2 cellular contexts compared by ENCODE assay signal in genomic region chr2:70141754-70142589, GRCh38.
A peak's percentile ranks its signal among the peaks of the same experiment; 100 is the strongest.
TF ChIP-seq lines count a peak whose summit lies in the region.

No MANE protein-coding gene starts in this region.

TF ChIP-seq in SK-N-SH, 30 proteins besides CTCF, POLR2A, EP300 and RAD21 (continued from another document):
- no peak for TF ChIP-seq IRF3 (IDR thresholded peaks at IDR 0.05; ENCODE audit: low read depth, low read length)
- TF ChIP-seq MXI1 (IDR thresholded peaks at IDR 0.05; ENCODE audit: low read depth, low read length): no peak; the same call in 1 of the 2 replicates
- TF ChIP-seq, protein P1, sequence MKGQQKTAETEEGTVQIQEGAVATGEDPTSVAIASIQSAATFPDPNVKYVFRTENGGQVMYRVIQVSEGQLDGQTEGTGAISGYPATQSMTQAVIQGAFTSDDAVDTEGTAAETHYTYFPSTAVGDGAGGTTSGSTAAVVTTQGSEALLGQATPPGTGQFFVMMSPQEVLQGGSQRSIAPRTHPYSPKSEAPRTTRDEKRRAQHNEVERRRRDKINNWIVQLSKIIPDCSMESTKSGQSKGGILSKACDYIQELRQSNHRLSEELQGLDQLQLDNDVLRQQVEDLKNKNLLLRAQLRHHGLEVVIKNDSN (IDR thresholded peaks at IDR 0.05; ENCODE audit: borderline replicate concordance, low read depth): peak; percentile 68; the same call in 1 of the 2 replicates
- no peak for TF ChIP-seq RFX5 (IDR thresholded peaks at IDR 0.05; ENCODE audit: low read length)
- TF ChIP-seq MEF2A (IDR thresholded peaks at IDR 0.05; ENCODE audit: borderline replicate concordance, low read depth): no peak
- TF ChIP-seq RCOR1 (IDR thresholded peaks at IDR 0.05; ENCODE audit: low read length): no peak

TF ChIP-seq in HepG2, 621 proteins besides CTCF, POLR2A, EP300 and RAD21 (continued from another document and continues in another):
- TF ChIP-seq, protein P2, sequence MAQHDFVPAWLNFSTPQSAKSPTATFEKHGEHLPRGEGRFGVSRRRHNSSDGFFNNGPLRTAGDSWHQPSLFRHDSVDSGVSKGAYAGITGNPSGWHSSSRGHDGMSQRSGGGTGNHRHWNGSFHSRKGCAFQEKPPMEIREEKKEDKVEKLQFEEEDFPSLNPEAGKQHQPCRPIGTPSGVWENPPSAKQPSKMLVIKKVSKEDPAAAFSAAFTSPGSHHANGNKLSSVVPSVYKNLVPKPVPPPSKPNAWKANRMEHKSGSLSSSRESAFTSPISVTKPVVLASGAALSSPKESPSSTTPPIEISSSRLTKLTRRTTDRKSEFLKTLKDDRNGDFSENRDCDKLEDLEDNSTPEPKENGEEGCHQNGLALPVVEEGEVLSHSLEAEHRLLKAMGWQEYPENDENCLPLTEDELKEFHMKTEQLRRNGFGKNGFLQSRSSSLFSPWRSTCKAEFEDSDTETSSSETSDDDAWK (CRISPR knock-in tag; IDR thresholded peaks at IDR 0.05): no peak
- TF ChIP-seq RAD51 (IDR thresholded peaks at IDR 0.05; ENCODE audit: borderline replicate concordance) (no peak), GTF2F1 (IDR thresholded peaks at IDR 0.05; ENCODE audit: low read length) (no peak), CCDC6 (CRISPR knock-in tag; IDR thresholded peaks at IDR 0.05) (no peak), ZNF546 (CRISPR knock-in tag; conservative IDR thresholded peaks at IDR 0.05) (peak; percentile 98), IRX3 (CRISPR knock-in tag; IDR thresholded peaks at IDR 0.05; ENCODE audit: borderline replicate concordance, low read depth) (peak; percentile 18), PAF1 (CRISPR knock-in tag; IDR thresholded peaks at IDR 0.05) (no peak), DNMT1 (CRISPR knock-in tag; IDR thresholded peaks at IDR 0.05) (peak; percentile 67), NFYC (CRISPR knock-in tag; IDR thresholded peaks at IDR 0.05) (no peak), KDM5B (CRISPR knock-in tag; IDR thresholded peaks at IDR 0.05; ENCODE audit: borderline replicate concordance) (peak; percentile 98), NFRKB (IDR thresholded peaks at IDR 0.05) (no peak), TBL1XR1 (IDR thresholded peaks at IDR 0.05; ENCODE audit: borderline replicate concordance, low read length, partially characterized antibody) (no peak), STAG1 (CRISPR knock-in tag; IDR thresholded peaks at IDR 0.05) (no peak), GFI1 (CRISPR knock-in tag; IDR thresholded peaks at IDR 0.05; ENCODE audit: borderline replicate concordance) (peak; percentile 30), NFYB (CRISPR knock-in tag; IDR thresholded peaks at IDR 0.05) (no peak; the same call in 1 of the 2 replicates), ZNF17 (CRISPR knock-in tag; IDR thresholded peaks at IDR 0.05) (no peak), SCMH1 (CRISPR knock-in tag; IDR thresholded peaks at IDR 0.05; ENCODE audit: borderline replicate concordance) (no peak), PAWR (CRISPR knock-in tag; IDR thresholded peaks at IDR 0.05; ENCODE audit: borderline replicate concordance) (0 out of 2 replicates have a peak, but pooled peaks have one; percentile 54), MTF2 (CRISPR knock-in tag; IDR thresholded peaks at IDR 0.05; ENCODE audit: borderline replicate concordance) (no peak; the same call in 1 of the 2 replicates), ZNF256 (CRISPR knock-in tag; conservative IDR thresholded peaks at IDR 0.05) (no peak), HDAC6 (IDR thresholded peaks at IDR 0.05; ENCODE audit: low read depth, low read length) (no peak), ZSCAN12 (CRISPR knock-in tag; IDR thresholded peaks at IDR 0.05) (peak; percentile 80; the same call in 1 of the 2 replicates), HOXA7 (CRISPR knock-in tag; IDR thresholded peaks at IDR 0.05) (no peak), ZNF335 (CRISPR knock-in tag; IDR thresholded peaks at IDR 0.05) (no peak), ZNF124 (CRISPR knock-in tag; IDR thresholded peaks at IDR 0.05) (no peak), JDP2 (CRISPR knock-in tag; IDR thresholded peaks at IDR 0.05; ENCODE audit: borderline replicate concordance) (no peak; the same call in 1 of the 2 replicates), NKX3-1 (CRISPR knock-in tag; IDR thresholded peaks at IDR 0.05) (peak; percentile 49; the same call in 1 of the 2 replicates), JUNB (CRISPR knock-in tag; IDR thresholded peaks at IDR 0.05; ENCODE audit: borderline replicate concordance) (no peak), ZKSCAN5 (CRISPR knock-in tag; IDR thresholded peaks at IDR 0.05) (no peak), U2AF2 (IDR thresholded peaks at IDR 0.05; ENCODE audit: low read depth, low read length) (no peak), FOXK1 (CRISPR knock-in tag; IDR thresholded peaks at IDR 0.05; ENCODE audit: borderline replicate concordance, low read depth) (no peak), MAZ (IDR thresholded peaks at IDR 0.05; ENCODE audit: borderline replicate concordance, low read depth, low read length) (no peak; the same call in 1 of the 2 replicates), MAZ (CRISPR knock-in tag; IDR thresholded peaks at IDR 0.05; ENCODE audit: low read depth) (no peak; the same call in 1 of the 2 replicates), SNAPC2 (CRISPR knock-in tag; IDR thresholded peaks at IDR 0.05) (no peak), WIZ (CRISPR knock-in tag; IDR thresholded peaks at IDR 0.05) (no peak; the same call in 1 of the 2 replicates), ETS1 (CRISPR knock-in tag; IDR thresholded peaks at IDR 0.05) (0 out of 2 replicates have a peak, but pooled peaks have one; percentile 65), HMG20B (CRISPR knock-in tag; conservative IDR thresholded peaks at IDR 0.05) (no peak), ZNF543 (CRISPR knock-in tag; IDR thresholded peaks at IDR 0.05) (no peak), ZBTB2 (CRISPR knock-in tag; IDR thresholded peaks at IDR 0.05; ENCODE audit: low read depth) (peak; percentile 84; the same call in 1 of the 2 replicates), TAF1 (CRISPR knock-in tag; IDR thresholded peaks at IDR 0.05) (peak; percentile 58), KLF9 (CRISPR knock-in tag; IDR thresholded peaks at IDR 0.05; ENCODE audit: low read depth) (no peak), ZNF367 (CRISPR knock-in tag; IDR thresholded peaks at IDR 0.05; ENCODE audit: borderline replicate concordance) (no peak), RBM39 (IDR thresholded peaks at IDR 0.05; ENCODE audit: low read depth, low read length, poor library complexity, severe bottlenecking) (peak; percentile 37), SKI (IDR thresholded peaks at IDR 0.05; ENCODE audit: partially characterized antibody) (peak; percentile 92), ZNF446 (CRISPR knock-in tag; IDR thresholded peaks at IDR 0.05) (peak; percentile 94), ATF5 (CRISPR knock-in tag; IDR thresholded peaks at IDR 0.05; ENCODE audit: low read depth) (0 out of 2 replicates have a peak, but pooled peaks have one; percentile 62)
- TF ChIP-seq, protein P3, sequence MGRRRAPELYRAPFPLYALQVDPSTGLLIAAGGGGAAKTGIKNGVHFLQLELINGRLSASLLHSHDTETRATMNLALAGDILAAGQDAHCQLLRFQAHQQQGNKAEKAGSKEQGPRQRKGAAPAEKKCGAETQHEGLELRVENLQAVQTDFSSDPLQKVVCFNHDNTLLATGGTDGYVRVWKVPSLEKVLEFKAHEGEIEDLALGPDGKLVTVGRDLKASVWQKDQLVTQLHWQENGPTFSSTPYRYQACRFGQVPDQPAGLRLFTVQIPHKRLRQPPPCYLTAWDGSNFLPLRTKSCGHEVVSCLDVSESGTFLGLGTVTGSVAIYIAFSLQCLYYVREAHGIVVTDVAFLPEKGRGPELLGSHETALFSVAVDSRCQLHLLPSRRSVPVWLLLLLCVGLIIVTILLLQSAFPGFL (CRISPR knock-in tag; IDR thresholded peaks at IDR 0.05): no peak
- TF ChIP-seq, protein P4, sequence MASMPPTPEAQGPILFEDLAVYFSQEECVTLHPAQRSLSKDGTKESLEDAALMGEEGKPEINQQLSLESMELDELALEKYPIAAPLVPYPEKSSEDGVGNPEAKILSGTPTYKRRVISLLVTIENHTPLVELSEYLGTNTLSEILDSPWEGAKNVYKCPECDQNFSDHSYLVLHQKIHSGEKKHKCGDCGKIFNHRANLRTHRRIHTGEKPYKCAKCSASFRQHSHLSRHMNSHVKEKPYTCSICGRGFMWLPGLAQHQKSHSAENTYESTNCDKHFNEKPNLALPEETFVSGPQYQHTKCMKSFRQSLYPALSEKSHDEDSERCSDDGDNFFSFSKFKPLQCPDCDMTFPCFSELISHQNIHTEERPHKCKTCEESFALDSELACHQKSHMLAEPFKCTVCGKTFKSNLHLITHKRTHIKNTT (CRISPR knock-in tag; IDR thresholded peaks at IDR 0.05): no peak
- TF ChIP-seq, protein P5, sequence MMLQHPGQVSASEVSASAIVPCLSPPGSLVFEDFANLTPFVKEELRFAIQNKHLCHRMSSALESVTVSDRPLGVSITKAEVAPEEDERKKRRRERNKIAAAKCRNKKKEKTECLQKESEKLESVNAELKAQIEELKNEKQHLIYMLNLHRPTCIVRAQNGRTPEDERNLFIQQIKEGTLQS (CRISPR knock-in tag; IDR thresholded peaks at IDR 0.05): no peak
- TF ChIP-seq, protein P6, sequence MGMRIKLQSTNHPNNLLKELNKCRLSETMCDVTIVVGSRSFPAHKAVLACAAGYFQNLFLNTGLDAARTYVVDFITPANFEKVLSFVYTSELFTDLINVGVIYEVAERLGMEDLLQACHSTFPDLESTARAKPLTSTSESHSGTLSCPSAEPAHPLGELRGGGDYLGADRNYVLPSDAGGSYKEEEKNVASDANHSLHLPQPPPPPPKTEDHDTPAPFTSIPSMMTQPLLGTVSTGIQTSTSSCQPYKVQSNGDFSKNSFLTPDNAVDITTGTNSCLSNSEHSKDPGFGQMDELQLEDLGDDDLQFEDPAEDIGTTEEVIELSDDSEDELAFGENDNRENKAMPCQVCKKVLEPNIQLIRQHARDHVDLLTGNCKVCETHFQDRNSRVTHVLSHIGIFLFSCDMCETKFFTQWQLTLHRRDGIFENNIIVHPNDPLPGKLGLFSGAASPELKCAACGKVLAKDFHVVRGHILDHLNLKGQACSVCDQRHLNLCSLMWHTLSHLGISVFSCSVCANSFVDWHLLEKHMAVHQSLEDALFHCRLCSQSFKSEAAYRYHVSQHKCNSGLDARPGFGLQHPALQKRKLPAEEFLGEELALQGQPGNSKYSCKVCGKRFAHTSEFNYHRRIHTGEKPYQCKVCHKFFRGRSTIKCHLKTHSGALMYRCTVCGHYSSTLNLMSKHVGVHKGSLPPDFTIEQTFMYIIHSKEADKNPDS (CRISPR knock-in tag; IDR thresholded peaks at IDR 0.05): no peak
- TF ChIP-seq, protein P7, sequence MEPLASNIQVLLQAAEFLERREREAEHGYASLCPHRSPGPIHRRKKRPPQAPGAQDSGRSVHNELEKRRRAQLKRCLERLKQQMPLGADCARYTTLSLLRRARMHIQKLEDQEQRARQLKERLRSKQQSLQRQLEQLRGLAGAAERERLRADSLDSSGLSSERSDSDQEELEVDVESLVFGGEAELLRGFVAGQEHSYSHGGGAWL (CRISPR knock-in tag; IDR thresholded peaks at IDR 0.05): peak; percentile 90
- TF ChIP-seq, protein P8, sequence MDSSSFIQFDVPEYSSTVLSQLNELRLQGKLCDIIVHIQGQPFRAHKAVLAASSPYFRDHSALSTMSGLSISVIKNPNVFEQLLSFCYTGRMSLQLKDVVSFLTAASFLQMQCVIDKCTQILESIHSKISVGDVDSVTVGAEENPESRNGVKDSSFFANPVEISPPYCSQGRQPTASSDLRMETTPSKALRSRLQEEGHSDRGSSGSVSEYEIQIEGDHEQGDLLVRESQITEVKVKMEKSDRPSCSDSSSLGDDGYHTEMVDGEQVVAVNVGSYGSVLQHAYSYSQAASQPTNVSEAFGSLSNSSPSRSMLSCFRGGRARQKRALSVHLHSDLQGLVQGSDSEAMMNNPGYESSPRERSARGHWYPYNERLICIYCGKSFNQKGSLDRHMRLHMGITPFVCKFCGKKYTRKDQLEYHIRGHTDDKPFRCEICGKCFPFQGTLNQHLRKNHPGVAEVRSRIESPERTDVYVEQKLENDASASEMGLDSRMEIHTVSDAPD (CRISPR knock-in tag; IDR thresholded peaks at IDR 0.05): no peak; the same call in 1 of the 2 replicates
- TF ChIP-seq, protein P9, sequence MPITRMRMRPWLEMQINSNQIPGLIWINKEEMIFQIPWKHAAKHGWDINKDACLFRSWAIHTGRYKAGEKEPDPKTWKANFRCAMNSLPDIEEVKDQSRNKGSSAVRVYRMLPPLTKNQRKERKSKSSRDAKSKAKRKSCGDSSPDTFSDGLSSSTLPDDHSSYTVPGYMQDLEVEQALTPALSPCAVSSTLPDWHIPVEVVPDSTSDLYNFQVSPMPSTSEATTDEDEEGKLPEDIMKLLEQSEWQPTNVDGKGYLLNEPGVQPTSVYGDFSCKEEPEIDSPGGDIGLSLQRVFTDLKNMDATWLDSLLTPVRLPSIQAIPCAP (CRISPR knock-in tag; IDR thresholded peaks at IDR 0.05; ENCODE audit: low read depth): no peak
- TF ChIP-seq, protein P10, sequence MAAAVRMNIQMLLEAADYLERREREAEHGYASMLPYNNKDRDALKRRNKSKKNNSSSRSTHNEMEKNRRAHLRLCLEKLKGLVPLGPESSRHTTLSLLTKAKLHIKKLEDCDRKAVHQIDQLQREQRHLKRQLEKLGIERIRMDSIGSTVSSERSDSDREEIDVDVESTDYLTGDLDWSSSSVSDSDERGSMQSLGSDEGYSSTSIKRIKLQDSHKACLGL (CRISPR knock-in tag; IDR thresholded peaks at IDR 0.05): no peak; the same call in none of the 2 replicates
